In genomic region chr2:20618468-20618885, GRCh38 we compare ENCODE assay signal across 9 cellular contexts. TPM values are rescaled to one million over a fixed set of nuclear protein-coding genes. Genes with fewer than 3 reads are reported as not detected.
DNase-seq lines count a peak whose midpoint lies in the region; ATAC-seq and TF ChIP-seq lines count a peak whose summit lies in the region.
"Had no signal": no experiment of that assay in that cellular context is flagged by ENCODE, and none has a peak within 500 bp of the region (broad histone marks: within the 10 kb centered on the region; RNA-seq: fewer than 3 reads in every experiment).

No MANE protein-coding gene starts in this region.

- no peaks in the 10 kb centered on the region for H3K27me3 Mint-ChIP-seq in endodermal cell (ENCODE audit: insufficient read depth)
- no peaks in the 10 kb centered on the region for H3K27me3 Mint-ChIP-seq in mesothelial cell of epicardium (ENCODE audit: low read depth)

- no peaks in the 10 kb centered on the region for H4K20me1 ChIP-seq in PC-3 (ENCODE audit: low read length)

- TF ChIP-seq CTCF in PC-3 (conservative IDR thresholded peaks at IDR 0.05; ENCODE audit: low read depth, low read length) (no peak), endodermal cell (conservative IDR thresholded peaks at IDR 0.05) (no peak), mesothelial cell of epicardium (IDR thresholded peaks at IDR 0.05; ENCODE audit: unreplicated experiment) (no peak)

- POLR2A ChIA-PET in PC-3 (lab: Charles Lee; ENCODE audit: unreplicated experiment): interaction anchor here (1.7 kb wide), 1 partner anchor 171 kb away, joined by 14 read pairs; the partner anchor contains the start of gene RHOB

- H3K9me2 ChIP-seq in PC-3 (replicated peaks; ENCODE audit: low read length): no peaks in the 10 kb centered on the region

- H3K27me3 ChIP-seq in PC-3 (ENCODE audit: low read length) (no peaks in the 10 kb centered on the region), endodermal cell (ENCODE audit: control insufficient read depth, insufficient read depth, low read length, poor library complexity, severe bottlenecking) (no peaks in the 10 kb centered on the region)

- intact Hi-C loops in PC-3 (cut with micrococcal nuclease): no loop called here

- no peaks in the 10 kb centered on the region for H3K9me3 ChIP-seq in PC-3 (ENCODE audit: low read length)
- no peaks in the 10 kb centered on the region for H3K9me3 ChIP-seq in endodermal cell (ENCODE audit: control insufficient read depth, low read length)

- H3K79me2 ChIP-seq in PC-3 (ENCODE audit: low read length): no peaks in the 10 kb centered on the region

- H3K4me3 Mint-ChIP-seq in endodermal cell: no peak overlapping the region
- H3K4me3 Mint-ChIP-seq in mesothelial cell of epicardium: no peak overlapping the region

- H3K4me1 Mint-ChIP-seq in endodermal cell (peaks cover 18% of the 10 kb centered on the region), mesothelial cell of epicardium (peaks cover 30% of the 10 kb centered on the region)

- BruUV-seq in PC-3 (replicated peaks; lab: Mats Ljungman, UMichigan): no TSS peak

- peak overlapping the region; percentile 58 for H3K4me2 ChIP-seq in PC-3 (ENCODE audit: low read length)

- DNase-seq in PC-3: no peak
- DNase-seq in endodermal cell: no peak
- DNase-seq in mesothelial cell of epicardium (ENCODE audit: low spot score in 2 of 2, unreplicated experiment in 2 of 2): no peak
- DNase-seq in T-helper 9 cell: no peak
- DNase-seq: NCI-H2081 treated with DMSO at 0.1 percent for 48 hours had no signal

- H3K4me3 ChIP-seq in PC-3 (ENCODE audit: low read length) (no peak overlapping the region), endodermal cell (ENCODE audit: low read length) (no peak overlapping the region)

- peak overlapping the region; percentile 86 for H3K27ac ChIP-seq in PC-3 (ENCODE audit: low read length)
- peak overlapping the region; percentile 21 for H3K27ac ChIP-seq in endodermal cell (ENCODE audit: low read depth, low read length)
- peak overlapping the region; percentile 91 for H3K27ac ChIP-seq in temporal lobe (ENCODE audit: low read depth, low read length)

- H3K4me1 ChIP-seq in PC-3 (ENCODE audit: insufficient read depth, low read length): peaks cover 25% of the 10 kb centered on the region
- peaks cover 31% of the 10 kb centered on the region for H3K4me1 ChIP-seq in endodermal cell (ENCODE audit: control insufficient read depth, insufficient read depth, low read length)

- H3K9me3 Mint-ChIP-seq in endodermal cell (no peaks in the 10 kb centered on the region), mesothelial cell of epicardium (no peaks in the 10 kb centered on the region)

- CTCF ChIA-PET in PC-3 (lab: Charles Lee): no interaction called here

- peaks cover 14% of the 10 kb centered on the region for H3K36me3 Mint-ChIP-seq in endodermal cell (ENCODE audit: low read depth)
- peaks cover 7% of the 10 kb centered on the region for H3K36me3 Mint-ChIP-seq in mesothelial cell of epicardium

- 0 out of 2 replicates have a peak overlapping the region, but pooled peaks have one; percentile 24 for H2AFZ ChIP-seq in PC-3 (ENCODE audit: low read length)

- peak overlapping the region; percentile 30 for H3K27ac Mint-ChIP-seq in endodermal cell
- H3K27ac Mint-ChIP-seq in mesothelial cell of epicardium: peak overlapping the region; percentile 93

- H3K9ac ChIP-seq in PC-3 (ENCODE audit: low read length) (peak overlapping the region; percentile 81), endodermal cell (ENCODE audit: extremely low read depth, low read length, poor library complexity, severe bottlenecking) (no peak overlapping the region)

- WGBS in endodermal cell (ENCODE audit: insufficient coverage in 1 of 2, insufficient read length in 1 of 2), 2 experiments: 87 to 93% methylated on average over 3 to 10 of the region's 10 CpGs

- ATAC-seq in PC-3 (peak; percentile 8; the same call in 1 of the 2 replicates), HG03097 (IDR thresholded peaks at IDR 0.05; ENCODE audit: low FRiP score, unreplicated experiment) (no peak), GM18858 (IDR thresholded peaks at IDR 0.05; ENCODE audit: unreplicated experiment) (no peak)
- ATAC-seq in activated CD4-positive, CD25-positive, alpha-beta regulatory T cell treated with anti-CD3 and anti-CD28 coated beads, Interleukin-2, amount 50 U/mL, for 24 hours: no peak

- no peaks in the 10 kb centered on the region for H3K36me3 ChIP-seq in PC-3 (ENCODE audit: low read depth, low read length)
- no peaks in the 10 kb centered on the region for H3K36me3 ChIP-seq in endodermal cell (ENCODE audit: control insufficient read depth, insufficient read depth, low read length)

- H3F3A ChIP-seq in PC-3 (ENCODE audit: low read length, unreplicated experiment): no peaks in the 10 kb centered on the region

RNA-seq across cellular contexts. Expression of gene HS1BP3, which starts 32.4 kb away (rescaled TPM):
- total RNA-seq in PC-3 (2014; rRNA removed) (17.8 and 19.6 TPM in 2 replicates), endodermal cell (10 to 100 TPM; 23.0 to 26.2 TPM), mesothelial cell of epicardium (14.3 to 16.5 TPM (median 14.6 TPM) in 3 replicates), temporal lobe (6.9 TPM)
- polyA plus RNA-seq in endodermal cell (2013, experiment 1 of 2): 19.6 TPM
- 16.8 TPM for polyA plus RNA-seq in endodermal cell (2013, experiment 2 of 2)

RNA-seq across cellular contexts. Expression of gene GDF7, which starts 48.5 kb away (rescaled TPM):
- 0.04 TPM in 1 of 2 replicates, not detected in the other for total RNA-seq in PC-3 (2014; rRNA removed)
- under 1 TPM; 0.07 to 0.09 TPM for total RNA-seq in endodermal cell
- polyA plus RNA-seq in endodermal cell (2013, experiment 1 of 2): 9.4 TPM
- 8.1 TPM for polyA plus RNA-seq in endodermal cell (2013, experiment 2 of 2)
- total RNA-seq in mesothelial cell of epicardium: 3.0 to 3.2 TPM (median 3.1 TPM) in 3 replicates
- total RNA-seq in temporal lobe: under 0.01 TPM

Comparison
In these comparisons a context has a peak if more than half of its experiments do, and no peak if none do; other contexts are left out.
1. H3K27ac ChIP-seq: peak in every context shown above with its lines; median percentile 91 in temporal lobe; 86 in PC-3; 21 in endodermal cell.